9 cellular contexts compared by ENCODE assay signal in genomic region chr17:77734371-77735050, GRCh38.
DNase-seq lines count a peak whose midpoint lies in the region; ATAC-seq and TF ChIP-seq lines count a peak whose summit lies in the region.
"Had no signal": no experiment of that assay in that cellular context is flagged by ENCODE, and none has a peak within 500 bp of the region (broad histone marks: within the 10 kb centered on the region; RNA-seq: fewer than 3 reads in every experiment).

No MANE protein-coding gene starts in this region.

- H3K27ac Mint-ChIP-seq in HFFc6 = no peak overlapping the region

- H3K4me1 ChIP-seq in lung (ENCODE audit: control insufficient read depth in 2 of 2, insufficient read depth in 2 of 2, low read length in 2 of 2) (peaks cover 0 to 20% of the 10 kb centered on the region in 2 donors), uterus (peaks cover 15 to 20% of the 10 kb centered on the region in 2 donors)

- no peaks in the 10 kb centered on the region for H3K4me1 Mint-ChIP-seq in HFFc6 (ENCODE audit: low read depth)

- H3K4me3 Mint-ChIP-seq in HFFc6 = no peak overlapping the region

- intact Hi-C loops in uterus (cut with DNase I; ENCODE audit: low total_unique reads) = no loop called here

- peak; percentile 42 for ATAC-seq in lung (ENCODE audit: insufficient read depth, low FRiP score)
- ATAC-seq in GM18868 (IDR thresholded peaks at IDR 0.05; ENCODE audit: unreplicated experiment) = no peak

- H3K9me3 Mint-ChIP-seq in HFFc6 = peaks cover 9% of the 10 kb centered on the region; the same call in 1 of the 2 replicates

- no peaks in the 10 kb centered on the region for H3K36me3 ChIP-seq in lung (ENCODE audit: control insufficient read depth in 2 of 2, insufficient read depth in 2 of 2, low read length in 2 of 2)
- H3K36me3 ChIP-seq in uterus = no peaks in the 10 kb centered on the region

- H3K27ac ChIP-seq in lung (ENCODE audit: low read depth in 1 of 2, low read length in 1 of 2) (peak overlapping the region in 1 of 2 donors; percentile 62), uterus (peak overlapping the region; percentile 83)
- H3K27ac ChIP-seq: KMS-11 had no signal

- peak; percentile 13 for DNase-seq in HFFc6
- DNase-seq in NCI-H526 (lab: John Stamatoyannopoulos, UW) = peak; percentile 55 to 83
- DNase-seq in dermis blood vessel endothelial cell = peak; percentile 25
- peak; percentile 80 for DNase-seq in lung (ENCODE audit: low spot score)
- peak; percentile 95 to 96 for DNase-seq in uterus
- no peak for DNase-seq in GDM1 (lab: John Stamatoyannopoulos, UW)
- DNase-seq in DMS53 (lab: John Stamatoyannopoulos, UW) = no peak

- no peak for TF ChIP-seq CTCF in HFFc6 (IDR thresholded peaks at IDR 0.05)
- TF ChIP-seq CTCF in lung (IDR thresholded peaks at IDR 0.05; ENCODE audit: control extremely low read depth, extremely low read depth) = no peak
- TF ChIP-seq CTCF in uterus (IDR thresholded peaks at IDR 0.05) = no peak

- H3K27me3 Mint-ChIP-seq in HFFc6 (ENCODE audit: insufficient read depth) = peaks cover 33% of the 10 kb centered on the region

- TF ChIP-seq POLR2A in uterus (IDR thresholded peaks at IDR 0.05) = no peak

- no peaks in the 10 kb centered on the region for H3K36me3 Mint-ChIP-seq in HFFc6 (ENCODE audit: low read depth)

- H3K9me3 ChIP-seq in lung (ENCODE audit: control insufficient read depth in 2 of 2, insufficient read depth in 1 of 2, low read length in 1 of 2) = peaks cover 0 to 2% of the 10 kb centered on the region in 2 donors
- no peaks in the 10 kb centered on the region for H3K9me3 ChIP-seq in uterus

- H3K4me3 ChIP-seq in lung (no peak overlapping the region), uterus (no peak overlapping the region)

- H3K27me3 ChIP-seq in lung (ENCODE audit: control insufficient read depth, insufficient read depth) = no peaks in the 10 kb centered on the region
- no peaks in the 10 kb centered on the region for H3K27me3 ChIP-seq in uterus

- 17 to 25% methylated on average over 18 of the region's 18 CpGs for WGBS in lung, 2 donors

Comparison
In these comparisons a context has a peak if more than half of its experiments do, and no peak if none do; other contexts are left out.
1. DNase-seq: peak in HFFc6 (single experiment), NCI-H526 (2 of 2), dermis blood vessel endothelial cell (single experiment), lung (single experiment) and uterus (2 of 2); none in GDM1 (single experiment) and DMS53 (single experiment).